ENCODE assay signal across 24 cellular contexts in the genomic region with DNA sequence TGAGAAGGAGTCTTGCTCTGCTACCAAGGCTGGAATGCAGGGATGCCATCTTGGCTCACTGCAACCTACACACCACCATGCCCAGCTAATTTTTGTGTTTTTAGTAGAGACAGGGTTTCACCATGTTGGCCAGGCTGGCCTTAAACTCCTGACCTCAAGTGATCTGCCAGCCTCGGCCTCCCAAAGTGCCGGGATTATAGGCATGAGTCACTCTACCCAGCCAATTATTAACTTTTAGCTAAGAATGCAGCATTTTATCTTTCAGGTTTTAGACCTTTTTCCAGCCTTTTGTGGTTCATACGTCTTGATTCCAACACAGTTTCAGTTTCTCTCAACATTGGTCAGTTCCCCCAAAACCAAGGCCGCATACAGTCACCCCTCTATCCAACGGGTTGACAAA.
DNase-seq lines count a peak whose midpoint lies in the region; ATAC-seq and TF ChIP-seq lines count a peak whose summit lies in the region.
"Had no signal": no experiment of that assay in that cellular context is flagged by ENCODE, and none has a peak within 500 bp of the region (broad histone marks: within the 10 kb centered on the region; RNA-seq: fewer than 3 reads in every experiment).

No MANE protein-coding gene starts in this region.

- peak overlapping the region; percentile 37 for H3K4me3 ChIP-seq in epithelial cell of proximal tubule (ENCODE audit: low read depth, low read length)
- no peak overlapping the region for H3K4me3 ChIP-seq in retinal pigment epithelial cell (ENCODE audit: low read length)
- H3K4me3 ChIP-seq: PC-9, SJSA1 had no signal

- no TSS peak for BruUV-seq in Calu3 (replicated peaks; lab: Mats Ljungman, UMichigan)

- no peaks in the 10 kb centered on the region for H3K27me3 Mint-ChIP-seq in Calu3 (ENCODE audit: unreplicated experiment)
- H3K27me3 Mint-ChIP-seq in activated T-cell treated with anti-CD3 and anti-CD28 coated beads, Interleukin-2, amount 50 U/mL, for 24 hours = peaks cover 3% of the 10 kb centered on the region

- H3K27ac Mint-ChIP-seq in Calu3 (ENCODE audit: unreplicated experiment) = no peak overlapping the region
- H3K27ac Mint-ChIP-seq in activated T-cell treated with anti-CD3 and anti-CD28 coated beads, Interleukin-2, amount 50 U/mL, for 24 hours = no peak overlapping the region
- H3K27ac Mint-ChIP-seq: B cell; CD8-positive, alpha-beta T cell had no signal

- peak; percentile 43 for ATAC-seq in left lobe of liver
- ATAC-seq in GM21723 (IDR thresholded peaks at IDR 0.05; ENCODE audit: unreplicated experiment) = no peak
- no peak for ATAC-seq in HG03565 (IDR thresholded peaks at IDR 0.05; ENCODE audit: unreplicated experiment)
- ATAC-seq: CD8-positive, alpha-beta T cell had no signal

- no peaks in the 10 kb centered on the region for H3K9me3 Mint-ChIP-seq in Calu3 (ENCODE audit: low read depth, unreplicated experiment)
- H3K9me3 Mint-ChIP-seq in activated T-cell treated with anti-CD3 and anti-CD28 coated beads, Interleukin-2, amount 50 U/mL, for 24 hours = no peaks in the 10 kb centered on the region
- H3K9me3 Mint-ChIP-seq: CD8-positive, alpha-beta T cell had no signal

- peaks cover 33% of the 10 kb centered on the region for H3K4me1 Mint-ChIP-seq in Calu3 (ENCODE audit: low read depth, unreplicated experiment)
- H3K4me1 Mint-ChIP-seq in activated T-cell treated with anti-CD3 and anti-CD28 coated beads, Interleukin-2, amount 50 U/mL, for 24 hours (ENCODE audit: low read depth) = no peaks in the 10 kb centered on the region
- H3K4me1 Mint-ChIP-seq: B cell had no signal

- H3K36me3 Mint-ChIP-seq in Calu3 (ENCODE audit: insufficient read depth, unreplicated experiment) = no peaks in the 10 kb centered on the region
- no peaks in the 10 kb centered on the region for H3K36me3 Mint-ChIP-seq in activated T-cell treated with anti-CD3 and anti-CD28 coated beads, Interleukin-2, amount 50 U/mL, for 24 hours (ENCODE audit: low read depth)
- H3K36me3 Mint-ChIP-seq: CD8-positive, alpha-beta T cell had no signal

- DNase-seq in Calu3 (no peak), epithelial cell of proximal tubule (ENCODE audit: low read depth) (peak; percentile 46), left lobe of liver (ENCODE audit: low spot score) (peak; percentile 67), retinal pigment epithelial cell (ENCODE audit: low read depth) (peak; percentile 26), NCI-H187 treated with DMSO at 0.1 percent for 48 hours (lab: John Stamatoyannopoulos, UW) (no peak)
- DNase-seq in activated T-cell treated with anti-CD3 and anti-CD28 coated beads, Interleukin-2, amount 50 U/mL, for 24 hours = no peak
- DNase-seq: CD8-positive, alpha-beta T cell; DMS79; EL; GF-D8; HCEC 1CT; Karpas-422; NCI-H1092 treated with DMSO at 0.1 percent for 48 hours; NCI-H146; NCI-H2029 treated with DMSO at 0.1 percent for 48 hours; NCI-H2227 treated with DMSO at 0.1 percent for 48 hours; NCI-H526 treated with DMSO at 0.1 percent for 48 hours; PC-9; Right ventricle myocardium superior; RPMI8226 had no signal

- CTCF ChIA-PET in Calu3 (lab: Charles Lee) = interaction anchor here (0.7 kb wide), 1 partner anchor 15 kb away, joined by 5 read pairs; no protein-coding TSS in a partner anchor

- peak overlapping the region; percentile 20 for H3K4me3 Mint-ChIP-seq in Calu3 (ENCODE audit: low read depth, unreplicated experiment)
- H3K4me3 Mint-ChIP-seq in activated T-cell treated with anti-CD3 and anti-CD28 coated beads, Interleukin-2, amount 50 U/mL, for 24 hours = no peak overlapping the region
- H3K4me3 Mint-ChIP-seq: B cell; CD8-positive, alpha-beta T cell had no signal

- TF ChIP-seq CTCF in Calu3 (IDR thresholded peaks at IDR 0.05; ENCODE audit: unreplicated experiment) (no peak), epithelial cell of proximal tubule (conservative IDR thresholded peaks at IDR 0.05; ENCODE audit: low read depth, low read length) (no peak), retinal pigment epithelial cell (conservative IDR thresholded peaks at IDR 0.05; ENCODE audit: low read depth, low read length) (no peak)

- intact Hi-C loops in Calu3 (cut with micrococcal nuclease; ENCODE audit: unreplicated experiment) = no loop called here

Comparison
In these comparisons a context has a peak if more than half of its experiments do, and no peak if none do; other contexts are left out.
1. DNase-seq: peak in epithelial cell of proximal tubule (single experiment), left lobe of liver (single experiment) and retinal pigment epithelial cell (single experiment); none in Calu3 (single experiment), NCI-H187 treated with DMSO at 0.1 percent for 48 hours (single experiment) and activated T-cell treated with anti-CD3 and anti-CD28 coated beads, Interleukin-2, amount 50 U/mL, for 24 hours (single experiment).